ENCODE assay signal across 8 cellular contexts in genomic region chr9:69173497-69173890, GRCh38. TPM values are rescaled to one million over a fixed set of nuclear protein-coding genes. Genes with fewer than 3 reads are reported as not detected.
DNase-seq lines count a peak whose midpoint lies in the region; ATAC-seq and TF ChIP-seq lines count a peak whose summit lies in the region.

No MANE protein-coding gene starts in this region.

- H3K9ac ChIP-seq in IMR-90 (ENCODE audit: low read depth, low read length) (peak overlapping the region; percentile 63), colonic mucosa (ENCODE audit: low read depth in 2 of 2, low read length in 2 of 2) (no peak overlapping the region)

- peaks cover 20% of the 10 kb centered on the region for H3K4me1 Mint-ChIP-seq in neural crest cell

- H2BK5ac ChIP-seq in IMR-90 (ENCODE audit: low read depth, low read length, poor library complexity, severe bottlenecking) = peak overlapping the region; percentile 43

- H3K9me3 ChIP-seq in IMR-90 (ENCODE audit: control insufficient read depth, insufficient read depth, low read length) (no peaks in the 10 kb centered on the region), colonic mucosa (no peaks in the 10 kb centered on the region)

- H2AFZ ChIP-seq in IMR-90 (replicated peaks; ENCODE audit: low read length, poor library complexity) = peak overlapping the region; percentile 92

- 0 out of 2 replicates have a peak overlapping the region, but pooled peaks have one; percentile 10 for H2BK120ac ChIP-seq in IMR-90 (ENCODE audit: low read depth, low read length)

- H4K20me1 ChIP-seq in IMR-90 (ENCODE audit: insufficient read depth, low read length) = peaks cover 15% of the 10 kb centered on the region; the same call in 1 of the 2 replicates

- H2AK9ac ChIP-seq in IMR-90 (replicated peaks; ENCODE audit: low read depth, low read length, poor library complexity) = peak overlapping the region; percentile 33

- POLR2A ChIA-PET in IMR-90 (lab: Charles Lee; ENCODE audit: unreplicated experiment) = no interaction called here

- no peak overlapping the region for H4K5ac ChIP-seq in IMR-90 (ENCODE audit: low read depth, low read length)

- H4K8ac ChIP-seq in IMR-90 (ENCODE audit: low read depth in 2 of 2, low read length in 2 of 2) = peak overlapping the region in 1 of 2 experiments; percentile 53; a peak in 1 of 4 replicates

- H3K27ac ChIP-seq in IMR-90 (ENCODE audit: insufficient read depth, low read length) (peak overlapping the region; percentile 60; the same call in 1 of the 2 replicates), colonic mucosa (peak overlapping the region; percentile 38)

- DNase-seq in IMR-90 (no peak), colonic mucosa (no peak), neural crest cell (ENCODE audit: low read depth, low spot score) (no peak), NCI-H510A (lab: John Stamatoyannopoulos, UW) (no peak), amniotic stem cell (lab: John Stamatoyannopoulos, UW) (no peak), medulla oblongata (ENCODE audit: extremely low spot score) (no peak)
- no peak for DNase-seq in activated naive CD4-positive, alpha-beta T cell treated with anti-CD3 and anti-CD28 coated beads, Interleukin-2, amount 50 U/mL, for 16 hours

- ATAC-seq in GM18909 (IDR thresholded peaks at IDR 0.05; ENCODE audit: poor library complexity, unreplicated experiment) = peak; percentile 13
- no peak for ATAC-seq in IMR-90 (ENCODE audit: low read depth)

- peaks cover 7 to 64% of the 10 kb centered on the region in 2 experiments; a peak in 3 of 4 replicates for H3K79me1 ChIP-seq in IMR-90 (ENCODE audit: low read depth in 1 of 2, low read length in 2 of 2)

- no peak overlapping the region for H3K27ac Mint-ChIP-seq in neural crest cell (ENCODE audit: unreplicated experiment)

- intact Hi-C loops in IMR-90 (cut with micrococcal nuclease) = no loop called here
- intact Hi-C loops in colonic mucosa (cut with DNase I) = no loop called here

- CTCF ChIA-PET in IMR-90 (lab: Yijun Ruan, JAX) = no interaction called here

- TF ChIP-seq RAD21 in IMR-90 (IDR thresholded peaks at IDR 0.05; ENCODE audit: low read length) = no peak

- peak overlapping the region; percentile 23; the same call in 1 of the 2 replicates for H4K91ac ChIP-seq in IMR-90 (ENCODE audit: insufficient read depth, low read depth, low read length)

- WGBS in IMR-90 (ENCODE audit: extremely low coverage in 2 of 2, insufficient read length in 1 of 2), 2 experiments = 5% methylated on average over 4 of the region's 17 CpGs; no CpG with 5 or more reads in 1 of the 2 experiments

- dilution Hi-C loops in IMR-90 (cut with HindIII; ENCODE audit: low sequenced_read_pairs, unreplicated experiment) = no loop called here

- no peaks in the 10 kb centered on the region for H3K36me3 ChIP-seq in IMR-90 (ENCODE audit: control insufficient read depth, insufficient read depth, low read length)
- peaks cover 5% of the 10 kb centered on the region for H3K36me3 ChIP-seq in colonic mucosa

- H3K4me3 ChIP-seq in IMR-90 (ENCODE audit: insufficient read depth, low read depth, low read length) = peak overlapping the region; percentile 69
- peak overlapping the region; percentile 46 for H3K4me3 ChIP-seq in colonic mucosa

- H3K4me1 ChIP-seq in IMR-90 (ENCODE audit: control insufficient read depth, insufficient read depth, low read length) (peaks cover 8% of the 10 kb centered on the region), colonic mucosa (peaks cover 2% of the 10 kb centered on the region)

- H3K4me2 ChIP-seq in IMR-90 (ENCODE audit: low read depth, low read length) = peak overlapping the region; percentile 98

- H2BK15ac ChIP-seq in IMR-90 (ENCODE audit: low read depth, low read length) = no peak overlapping the region

- no peaks in the 10 kb centered on the region for H3K9me3 Mint-ChIP-seq in neural crest cell

- no TSS peak for BruUV-seq in IMR-90 (replicated peaks; lab: Mats Ljungman, UMichigan)

- in situ Hi-C loops in IMR-90 (cut with MboI; ENCODE audit: low sequenced_read_pairs) = no loop called here

- TF ChIP-seq CTCF in IMR-90 (conservative IDR thresholded peaks at IDR 0.05; ENCODE audit: low read depth, low read length) (no peak), colonic mucosa (IDR thresholded peaks at IDR 0.05) (no peak), neural crest cell (conservative IDR thresholded peaks at IDR 0.05) (no peak)

- peak overlapping the region; percentile 36; the same call in 1 of the 2 replicates for H3K18ac ChIP-seq in IMR-90 (ENCODE audit: low read depth, low read length)

- H3K23ac ChIP-seq in IMR-90 (ENCODE audit: low read depth, low read length) = peak overlapping the region; percentile 65; the same call in 1 of the 2 replicates

- TF ChIP-seq POLR2A in IMR-90 (IDR thresholded peaks at IDR 0.05; ENCODE audit: low read depth, low read length) = no peak

- H3K36me3 Mint-ChIP-seq in neural crest cell (ENCODE audit: low read depth) = no peaks in the 10 kb centered on the region

- H3K4me3 Mint-ChIP-seq in neural crest cell = peak overlapping the region; percentile 81

- peak overlapping the region; percentile 59; the same call in 1 of the 2 replicates for H3K56ac ChIP-seq in IMR-90 (ENCODE audit: extremely low read depth, insufficient read depth, low read length)

- no peak overlapping the region for H2BK20ac ChIP-seq in IMR-90 (ENCODE audit: low read depth, low read length)

- no peak overlapping the region for H2AK5ac ChIP-seq in IMR-90 (ENCODE audit: low read depth, low read length)

- H3K4ac ChIP-seq in IMR-90 (ENCODE audit: low read depth, low read length) = peak overlapping the region; percentile 75; the same call in 1 of the 2 replicates

- peaks cover 9% of the 10 kb centered on the region for H3K9me1 ChIP-seq in IMR-90 (ENCODE audit: insufficient read depth, low read length)

- H3K27me3 Mint-ChIP-seq in neural crest cell (ENCODE audit: low read depth) = peaks cover 55% of the 10 kb centered on the region

- H3K14ac ChIP-seq in IMR-90 (replicated peaks; ENCODE audit: low read depth, low read length) = peak overlapping the region; percentile 12; the same call in 1 of the 2 replicates

- H3K27me3 ChIP-seq in IMR-90 (ENCODE audit: control insufficient read depth, insufficient read depth, low read length) (no peaks in the 10 kb centered on the region), colonic mucosa (no peaks in the 10 kb centered on the region)

TF ChIP-seq in IMR-90, 13 proteins besides CTCF, POLR2A, EP300 and RAD21:
- TF ChIP-seq BHLHE40 (IDR thresholded peaks at IDR 0.05; ENCODE audit: low read depth, low read length) (no peak), NFE2L2 (IDR thresholded peaks at IDR 0.05; ENCODE audit: low read depth, low read length) (no peak), MXI1 (IDR thresholded peaks at IDR 0.05; ENCODE audit: borderline replicate concordance, low read depth, low read length) (no peak), USF2 (IDR thresholded peaks at IDR 0.05; ENCODE audit: low read depth, low read length) (no peak), RFX5 (IDR thresholded peaks at IDR 0.05; ENCODE audit: low read depth, low read length) (no peak), CEBPB (IDR thresholded peaks at IDR 0.05; ENCODE audit: low read depth, low read length) (no peak), CHD1 (IDR thresholded peaks at IDR 0.05; ENCODE audit: low read depth, low read length) (no peak; the same call in 1 of the 2 replicates), MAZ (IDR thresholded peaks at IDR 0.05; ENCODE audit: borderline replicate concordance, low read depth, low read length) (no peak), SMC3 (IDR thresholded peaks at IDR 0.05; ENCODE audit: low read depth, low read length) (no peak), MAFK (IDR thresholded peaks at IDR 0.05; ENCODE audit: low read depth, low read length) (no peak), RCOR1 (IDR thresholded peaks at IDR 0.05; ENCODE audit: insufficient replicate concordance, low read length) (no peak), FOS (IDR thresholded peaks at IDR 0.05; ENCODE audit: low read depth, low read length) (no peak)

RNA-seq across cellular contexts. Expression of gene TJP2, which starts 0.6 kb away (rescaled TPM):
- total RNA-seq in IMR-90 (2012; rRNA removed) (49.3 and 53.6 TPM in 2 replicates), colonic mucosa (100 to 1,000 TPM; 133 to 174 TPM), neural crest cell (24.0 and 27.8 TPM in 2 replicates)
- 38.3 and 40.2 TPM in 2 replicates for polyA plus RNA-seq in IMR-90 (2012; rRNA removed)
- 19.5 and 21.8 TPM in 2 replicates for polyA plus RNA-seq in IMR-90 (2012; cell fraction: cytosol; rRNA removed)
- 40.5 and 57.5 TPM in 2 replicates for polyA plus RNA-seq in IMR-90 (2012; cell fraction: nucleus; rRNA removed; ENCODE audit: low replicate concordance)
